Comparison of ENCODE assay signal across 18 cellular contexts in genomic region chr16:47506800-47507199, GRCh38.
"Had no signal": no experiment of that assay in that cellular context is flagged by ENCODE, and none has a peak within 500 bp of the region (broad histone marks: within the 10 kb centered on the region; RNA-seq: fewer than 3 reads in every experiment).

No MANE protein-coding gene starts in this region.

- H3K4me3 Mint-ChIP-seq: activated naive CD4-positive, alpha-beta T cell treated with anti-CD3 and anti-CD28 coated beads, Interleukin-2, amount 10 ng/mL, durations not matched to agents 7 days and 5 days; nephron; T-cell had no signal

- DNase-seq: activated CD4-positive, alpha-beta T cell treated with anti-CD3 and anti-CD28 coated beads for 1 hour; activated CD4-positive, alpha-beta T cell treated with anti-CD3 and anti-CD28 coated beads, Interleukin-2, amount 50 U/mL, for 4 hours; activated naive CD4-positive, alpha-beta T cell treated with anti-CD3 and anti-CD28 coated beads, Interleukin-2, amount 10 ng/mL, durations not matched to agents 7 days and 5 days; cerebellar nuclear complex; effector CD8-positive, alpha-beta T cell; foreskin melanocyte; heart left ventricle; left ventricle myocardium superior; mesendoderm; psoas muscle; stimulated activated naive CD8-positive, alpha-beta T cell treated with anti-CD3 and anti-CD28 coated beads, Interleukin-15, Interleukin-2, amounts not matched to agents 100 U/mL and 50 U/mL, for 24 hours; T-cell; T-helper 9 cell; upper lobe of right lung had no signal

- H3K36me3 ChIP-seq: breast epithelium had no signal

- H3K9me3 Mint-ChIP-seq: activated naive CD4-positive, alpha-beta T cell treated with anti-CD3 and anti-CD28 coated beads, Interleukin-2, amount 10 ng/mL, durations not matched to agents 7 days and 5 days; nephron; T-cell had no signal

- H3K27me3 Mint-ChIP-seq: activated naive CD4-positive, alpha-beta T cell treated with anti-CD3 and anti-CD28 coated beads, Interleukin-2, amount 10 ng/mL, durations not matched to agents 7 days and 5 days; T-cell had no signal

- H3K27ac ChIP-seq: ascending aorta, breast epithelium, heart left ventricle, psoas muscle, upper lobe of right lung had no signal

- H3K27ac Mint-ChIP-seq: activated naive CD4-positive, alpha-beta T cell treated with anti-CD3 and anti-CD28 coated beads, Interleukin-2, amount 10 ng/mL, durations not matched to agents 7 days and 5 days had no signal

- H3K4me3 ChIP-seq: ascending aorta, breast epithelium, heart left ventricle, psoas muscle, upper lobe of right lung had no signal

- H3K27me3 ChIP-seq: ascending aorta, breast epithelium, heart left ventricle, upper lobe of right lung had no signal

- H3K9me3 ChIP-seq: ascending aorta, breast epithelium, heart left ventricle, psoas muscle, upper lobe of right lung had no signal

- H3K4me1 Mint-ChIP-seq: activated naive CD4-positive, alpha-beta T cell treated with anti-CD3 and anti-CD28 coated beads, Interleukin-2, amount 10 ng/mL, durations not matched to agents 7 days and 5 days had no signal

- ATAC-seq: heart left ventricle; left ventricle myocardium superior; psoas muscle; sciatic nerve; stimulated activated naive CD8-positive, alpha-beta T cell treated with anti-CD3 and anti-CD28 coated beads, Interleukin-15, Interleukin-2, amounts not matched to agents 100 U/mL and 50 U/mL, for 24 hours; T-cell; upper lobe of right lung had no signal

- H3K4me1 ChIP-seq: ascending aorta, breast epithelium, heart left ventricle, psoas muscle, upper lobe of right lung had no signal
